11 cellular contexts compared by ENCODE assay signal in the genomic region with DNA sequence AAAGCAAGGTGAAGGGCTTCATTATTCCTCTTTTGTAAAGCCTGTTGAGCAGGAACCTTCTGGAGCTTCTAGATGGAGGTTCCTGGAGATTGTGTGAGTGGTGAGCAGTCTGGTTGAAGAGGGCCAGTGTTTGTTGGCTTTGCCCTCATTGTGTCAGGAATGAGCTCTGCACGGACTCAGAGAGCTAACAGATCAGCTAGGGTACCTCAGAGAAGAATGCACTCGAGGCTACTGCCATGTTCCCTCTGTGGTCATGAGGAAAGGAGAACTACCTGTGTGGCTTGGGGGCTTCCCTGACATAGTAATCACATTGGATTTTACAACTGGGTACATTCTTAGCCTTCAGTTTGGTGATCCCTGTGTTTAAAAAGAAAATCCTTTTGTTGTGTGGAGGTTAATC.
"Had no signal": no experiment of that assay in that cellular context is flagged by ENCODE, and none has a peak within 500 bp of the region (broad histone marks: within the 10 kb centered on the region; RNA-seq: fewer than 3 reads in every experiment).

No MANE protein-coding gene starts in this region.

- H3K27me3 ChIP-seq: adrenal gland, ovary had no signal

- H3K4me3 Mint-ChIP-seq: activated B cell treated with CpG ODN at 0.5 μM for 24 hours; activated CD4-positive, alpha-beta T cell treated with anti-CD3 and anti-CD28 coated beads, Interleukin-2, amount 10 ng/mL, durations not matched to agents 24 days and 14 days; activated CD8-positive, alpha-beta T cell treated with anti-CD3 and anti-CD28 coated beads, Interleukin-2, amount 10 ng/mL, durations not matched to agents 7 days and 5 days; activated naive CD4-positive, alpha-beta T cell treated with anti-CD3 and anti-CD28 coated beads, Interleukin-2, amount 50 U/mL, for 24 hours; stimulated activated naive B cell treated with anti-CD40 and anti-IgM and Interleukin-4, amounts not matched to agents 10 μg/mL and 1 μg/mL and 100 μg/mL, for 72 hours; T-helper 17 cell had no signal

- H3K36me3 ChIP-seq: adrenal gland, ovary had no signal

- H3K27me3 Mint-ChIP-seq: activated B cell treated with CpG ODN at 0.5 μM for 24 hours; activated naive CD4-positive, alpha-beta T cell treated with anti-CD3 and anti-CD28 coated beads, Interleukin-2, amount 50 U/mL, for 24 hours; stimulated activated naive B cell treated with anti-CD40 and anti-IgM and Interleukin-4, amounts not matched to agents 10 μg/mL and 1 μg/mL and 100 μg/mL, for 72 hours had no signal

- H3K9me3 ChIP-seq: adrenal gland, ovary had no signal

- H3K36me3 Mint-ChIP-seq: activated naive CD4-positive, alpha-beta T cell treated with anti-CD3 and anti-CD28 coated beads, Interleukin-2, amount 50 U/mL, for 24 hours; stimulated activated naive B cell treated with anti-CD40 and anti-IgM and Interleukin-4, amounts not matched to agents 10 μg/mL and 1 μg/mL and 100 μg/mL, for 72 hours had no signal

- H3K4me1 Mint-ChIP-seq: activated B cell treated with CpG ODN at 0.5 μM for 24 hours; activated CD4-positive, alpha-beta T cell treated with anti-CD3 and anti-CD28 coated beads, Interleukin-2, amount 10 ng/mL, durations not matched to agents 24 days and 14 days; activated naive CD4-positive, alpha-beta T cell treated with anti-CD3 and anti-CD28 coated beads, Interleukin-2, amount 50 U/mL, for 24 hours had no signal

- H3K4me3 ChIP-seq: adrenal gland, coronary artery, ovary had no signal

- H3K27ac ChIP-seq: ovary had no signal

- DNase-seq: activated B cell treated with CpG ODN at 0.5 μM for 24 hours; effector CD8-positive, alpha-beta T cell; kidney glomerular epithelial cell; T-helper 17 cell had no signal

- H3K27ac Mint-ChIP-seq: activated B cell treated with CpG ODN at 0.5 μM for 24 hours; activated CD4-positive, alpha-beta T cell treated with anti-CD3 and anti-CD28 coated beads, Interleukin-2, amount 10 ng/mL, durations not matched to agents 24 days and 14 days; activated CD8-positive, alpha-beta T cell treated with anti-CD3 and anti-CD28 coated beads, Interleukin-2, amount 10 ng/mL, durations not matched to agents 7 days and 5 days; activated naive CD4-positive, alpha-beta T cell treated with anti-CD3 and anti-CD28 coated beads, Interleukin-2, amount 50 U/mL, for 24 hours; stimulated activated naive B cell treated with anti-CD40 and anti-IgM and Interleukin-4, amounts not matched to agents 10 μg/mL and 1 μg/mL and 100 μg/mL, for 72 hours; T-helper 17 cell had no signal

- H3K9me3 Mint-ChIP-seq: activated B cell treated with CpG ODN at 0.5 μM for 24 hours; activated CD4-positive, alpha-beta T cell treated with anti-CD3 and anti-CD28 coated beads, Interleukin-2, amount 10 ng/mL, durations not matched to agents 24 days and 14 days; activated naive CD4-positive, alpha-beta T cell treated with anti-CD3 and anti-CD28 coated beads, Interleukin-2, amount 50 U/mL, for 24 hours; stimulated activated naive B cell treated with anti-CD40 and anti-IgM and Interleukin-4, amounts not matched to agents 10 μg/mL and 1 μg/mL and 100 μg/mL, for 72 hours had no signal

- ATAC-seq: T-helper 17 cell had no signal
